In genomic region chr9:83154821-83155220, GRCh38 we compare ENCODE assay signal across 14 cellular contexts.
DNase-seq lines count a peak whose midpoint lies in the region; ATAC-seq and TF ChIP-seq lines count a peak whose summit lies in the region.
"Had no signal": no experiment of that assay in that cellular context is flagged by ENCODE, and none has a peak within 500 bp of the region (broad histone marks: within the 10 kb centered on the region; RNA-seq: fewer than 3 reads in every experiment).

No MANE protein-coding gene starts in this region.

- H3K4me3 ChIP-seq in RWPE2 (ENCODE audit: severe bottlenecking) (no peak overlapping the region), lower lobe of right lung (no peak overlapping the region), suprapubic skin (no peak overlapping the region)
- H3K4me3 ChIP-seq: neural progenitor cell had no signal

- H3K9me3 ChIP-seq in RWPE2 (ENCODE audit: severe bottlenecking) (no peaks in the 10 kb centered on the region), lower lobe of right lung (no peaks in the 10 kb centered on the region), suprapubic skin (no peaks in the 10 kb centered on the region)

- no peaks in the 10 kb centered on the region for H3K27me3 ChIP-seq in RWPE2 (ENCODE audit: insufficient read depth, poor library complexity, severe bottlenecking)
- no peaks in the 10 kb centered on the region for H3K27me3 ChIP-seq in lower lobe of right lung (ENCODE audit: low read depth)
- H3K27me3 ChIP-seq in suprapubic skin: no peaks in the 10 kb centered on the region
- H3K27me3 ChIP-seq: neural progenitor cell had no signal

- ATAC-seq in GM18502 (IDR thresholded peaks at IDR 0.05; ENCODE audit: poor library complexity, unreplicated experiment) (peak; percentile 40), HG02943 (IDR thresholded peaks at IDR 0.05; ENCODE audit: low read depth, unreplicated experiment) (peak; percentile 36), RWPE2 (ENCODE audit: low read depth) (peak; percentile 57; the same call in 1 of the 3 replicates), lower lobe of right lung (peak; percentile 83 to 91), HG03108 (IDR thresholded peaks at IDR 0.05; ENCODE audit: unreplicated experiment) (no peak)
- ATAC-seq: stimulated activated memory B cell treated with anti-CD40 and anti-IgM and Interleukin-4, amounts not matched to agents 10 μg/mL and 1 μg/mL and 100 μg/mL, for 72 hours had no signal

- WGBS in suprapubic skin: 92% methylated on average over 2 of the region's 2 CpGs

- no peak for TF ChIP-seq EP300 in suprapubic skin (IDR thresholded peaks at IDR 0.05)

- DNase-seq in RWPE2 (ENCODE audit: low spot score): no peak
- DNase-seq in lower lobe of right lung: no peak
- no peak for DNase-seq in suprapubic skin (ENCODE audit: low spot score in 2 of 2)
- no peak for DNase-seq in GDM1 (lab: John Stamatoyannopoulos, UW)
- no peak for DNase-seq in superior temporal gyrus (ENCODE audit: extremely low spot score)
- DNase-seq: activated T-cell treated with anti-CD3 and anti-CD28 coated beads, Interleukin-2, amount 50 U/mL, for 48 hours; KG1; NCI-H2227 treated with DMSO at 0.1 percent for 48 hours; Right ventricle myocardium superior had no signal

- TF ChIP-seq CTCF in RWPE2 (IDR thresholded peaks at IDR 0.05; ENCODE audit: poor library complexity, severe bottlenecking) (no peak), lower lobe of right lung (IDR thresholded peaks at IDR 0.05) (no peak), suprapubic skin (IDR thresholded peaks at IDR 0.05) (no peak)

- H3K4me1 ChIP-seq in RWPE2 (ENCODE audit: insufficient read depth, poor library complexity, severe bottlenecking): peaks cover 15% of the 10 kb centered on the region
- H3K4me1 ChIP-seq in lower lobe of right lung: no peaks in the 10 kb centered on the region
- H3K4me1 ChIP-seq in suprapubic skin: no peaks in the 10 kb centered on the region
- H3K4me1 ChIP-seq: neural progenitor cell had no signal

- H3K27ac ChIP-seq in RWPE2 (ENCODE audit: poor library complexity, severe bottlenecking): peak overlapping the region; percentile 26
- no peak overlapping the region for H3K27ac ChIP-seq in lower lobe of right lung
- no peak overlapping the region for H3K27ac ChIP-seq in suprapubic skin
- H3K27ac ChIP-seq: neural progenitor cell had no signal

- TF ChIP-seq POLR2A in suprapubic skin (IDR thresholded peaks at IDR 0.05): no peak

- H3K36me3 ChIP-seq in RWPE2 (ENCODE audit: low read depth) (no peaks in the 10 kb centered on the region), lower lobe of right lung (no peaks in the 10 kb centered on the region), suprapubic skin (no peaks in the 10 kb centered on the region)
- H3K36me3 ChIP-seq: neural progenitor cell had no signal

- intact Hi-C loops in lower lobe of right lung (cut with DNase I): no loop called here
